ENCODE assay signal across 9 cellular contexts in the genomic region with DNA sequence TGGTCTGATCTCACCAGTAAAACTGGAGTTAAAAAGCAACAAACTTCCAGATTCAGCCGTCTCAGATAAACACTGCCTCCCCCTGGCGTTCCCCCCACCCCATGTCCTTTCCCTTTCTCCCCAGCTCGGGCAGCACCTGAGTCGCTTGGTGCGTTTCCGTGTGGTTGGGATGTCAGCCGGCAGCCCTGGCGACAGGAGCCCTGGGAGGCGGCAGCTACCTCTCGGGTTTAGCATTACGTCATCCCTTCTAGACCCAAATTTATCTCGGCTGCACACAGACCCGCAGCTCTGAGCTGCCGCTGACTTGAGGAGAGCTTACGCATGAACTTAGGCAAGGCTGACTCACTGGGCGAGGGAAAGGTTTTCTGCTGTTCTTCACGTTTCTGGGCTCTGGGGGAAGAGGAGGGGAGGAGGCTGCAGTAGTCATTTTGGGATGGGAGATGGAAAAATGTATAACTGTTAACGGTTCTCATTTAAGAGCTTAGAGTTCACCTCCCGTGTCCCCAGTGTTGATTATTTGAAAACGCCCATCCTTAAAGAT. TPM values are rescaled to one million over a fixed set of nuclear protein-coding genes. Genes with fewer than 3 reads are reported as not detected.
A peak's percentile ranks its signal among the peaks of the same experiment; 100 is the strongest.
DNase-seq lines count a peak whose midpoint lies in the region; ATAC-seq and TF ChIP-seq lines count a peak whose summit lies in the region.
"Had no signal": no experiment of that assay in that cellular context is flagged by ENCODE, and none has a peak within 500 bp of the region (broad histone marks: within the 10 kb centered on the region; RNA-seq: fewer than 3 reads in every experiment).

No MANE protein-coding gene starts in this region.

- no peak for TF ChIP-seq CTCF in lower lobe of right lung (IDR thresholded peaks at IDR 0.05)

- intact Hi-C loops in lower lobe of right lung (cut with DNase I) = no loop called here

- no peaks in the 10 kb centered on the region for H3K9me3 ChIP-seq in lower lobe of right lung

- H3K4me1 ChIP-seq in lower lobe of right lung = peaks cover 43% of the 10 kb centered on the region

- H3K27ac ChIP-seq in lower lobe of right lung = peak overlapping the region; percentile 67
- H3K27ac ChIP-seq: C4-2B had no signal

- ATAC-seq in HG02885 (IDR thresholded peaks at IDR 0.05; ENCODE audit: poor library complexity, unreplicated experiment) (peak; percentile 58), lower lobe of right lung (peak; percentile 25 to 58)

- H3K4me3 ChIP-seq in lower lobe of right lung = peak overlapping the region; percentile 34

- DNase-seq in NCI-H2029 (lab: John Stamatoyannopoulos, UW) (peak; percentile 20), NCI-H2029 treated with DMSO at 0.1 percent for 48 hours (lab: John Stamatoyannopoulos, UW) (no peak), NCI-H2171 (lab: John Stamatoyannopoulos, UW) (peak; percentile 45), dedifferentiated amniotic fluid mesenchymal stem cell (ENCODE audit: extremely low spot score) (peak; percentile 93), lower lobe of right lung (peak; percentile 71)
- peak; percentile 51 to 78 for DNase-seq in activated CD4-positive, alpha-beta T cell treated with anti-CD3 and anti-CD28 coated beads, Interleukin-2, amount 50 U/mL, for 24 hours (ENCODE audit: low read depth in 1 of 2, low spot score in 1 of 2)
- DNase-seq in stimulated activated CD4-positive, alpha-beta T cell treated with anti-CD3 and anti-CD28 coated beads, TNF-alpha, amount 100 ng/mL, for 1 hour (ENCODE audit: low read depth in 3 of 3, low spot score in 1 of 3) = peak; percentile 42 to 62 (median 57)

- no peaks in the 10 kb centered on the region for H3K27me3 ChIP-seq in lower lobe of right lung (ENCODE audit: low read depth)

- H3K36me3 ChIP-seq in lower lobe of right lung = no peaks in the 10 kb centered on the region

RNA-seq across cellular contexts. Expression of a gene that starts 14.4 kb away (rescaled TPM):
- 33.3 TPM for total RNA-seq in lower lobe of right lung
